Comparison of ENCODE assay signal across 28 cellular contexts in the genomic region with DNA sequence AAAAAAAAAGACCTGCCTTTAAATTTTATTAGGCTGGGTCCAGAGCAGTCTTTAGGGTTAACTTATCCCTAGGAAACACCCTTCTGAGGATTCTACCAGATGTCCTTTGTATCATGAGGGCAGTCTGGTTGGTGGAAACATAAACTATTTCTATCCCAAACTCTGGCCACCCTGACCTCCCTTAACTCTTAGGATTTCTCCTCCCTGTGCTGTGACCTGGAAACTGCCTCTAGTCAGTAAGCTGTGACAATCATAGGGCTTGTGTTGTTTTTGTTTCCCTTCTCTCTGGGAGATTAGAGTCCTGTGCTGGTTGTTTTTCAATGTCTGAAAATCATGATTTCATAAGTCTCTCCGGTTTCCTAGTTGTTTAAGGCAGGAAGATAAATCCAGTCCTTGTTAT.
"Had no signal": no experiment of that assay in that cellular context is flagged by ENCODE, and none has a peak within 500 bp of the region (broad histone marks: within the 10 kb centered on the region; RNA-seq: fewer than 3 reads in every experiment).

No MANE protein-coding gene starts in this region.

- H3K27me3 ChIP-seq: ascending aorta, brain microvascular endothelial cell, colonic mucosa, dorsolateral prefrontal cortex, foreskin keratinocyte, gastrocnemius medialis had no signal

- H3K36me3 ChIP-seq: ascending aorta, brain microvascular endothelial cell, colonic mucosa had no signal

- H3K4me1 Mint-ChIP-seq: activated CD4-positive, alpha-beta T cell treated with anti-CD3 and anti-CD28 coated beads for 36 hours; activated CD4-positive, alpha-beta T cell treated with anti-CD3 and anti-CD28 coated beads, Interleukin-2, amount 10 ng/mL, durations not matched to agents 24 days and 14 days; activated CD8-positive, alpha-beta memory T cell treated with anti-CD3 and anti-CD28 coated beads, Interleukin-2, amount 10 ng/mL, durations not matched to agents 7 days and 5 days; activated naive CD4-positive, alpha-beta T cell treated with anti-CD3 and anti-CD28 coated beads, Interleukin-2, amount 10 ng/mL, durations not matched to agents 7 days and 5 days; activated naive CD8-positive, alpha-beta T cell treated with anti-CD3 and anti-CD28 coated beads, Interleukin-2, amount 10 ng/mL, durations not matched to agents 7 days and 5 days; central memory CD8-positive, alpha-beta T cell; endodermal cell had no signal

- H3K4me3 ChIP-seq: ascending aorta, colonic mucosa, dorsolateral prefrontal cortex, gastrocnemius medialis had no signal

- ATAC-seq: activated CD4-positive, alpha-beta T cell treated with anti-CD3 and anti-CD28 coated beads for 36 hours; activated CD8-positive, alpha-beta memory T cell treated with anti-CD3 and anti-CD28 coated beads, Interleukin-2, amount 10 ng/mL, durations not matched to agents 7 days and 5 days; activated CD8-positive, alpha-beta T cell treated with anti-CD3 and anti-CD28 coated beads, Interleukin-2, amount 10 ng/mL, durations not matched to agents 7 days and 5 days; activated naive CD4-positive, alpha-beta T cell treated with anti-CD3 and anti-CD28 coated beads, Interleukin-2, amount 50 U/mL, for 72 hours; esophagus mucosa; foreskin keratinocyte; gastrocnemius medialis had no signal

- H3K27ac ChIP-seq: ascending aorta, brain microvascular endothelial cell, colonic mucosa, dorsolateral prefrontal cortex, foreskin keratinocyte, gastrocnemius medialis had no signal

- DNase-seq: activated CD4-positive, alpha-beta memory T cell treated with anti-CD3 and anti-CD28 coated beads for 36 hours; activated CD4-positive, alpha-beta T cell treated with anti-CD3 and anti-CD28 coated beads for 36 hours; activated CD4-positive, alpha-beta T cell treated with anti-CD3 and anti-CD28 coated beads, Interleukin-2, amount 10 ng/mL, durations not matched to agents 24 days and 14 days; activated CD4-positive, CD25-positive, alpha-beta regulatory T cell; activated CD4-positive, CD25-positive, alpha-beta regulatory T cell treated with anti-CD3 and anti-CD28 coated beads, Interleukin-2, amount 50 U/mL, for 72 hours; activated CD8-positive, alpha-beta memory T cell treated with anti-CD3 and anti-CD28 coated beads, Interleukin-2, amount 10 ng/mL, durations not matched to agents 7 days and 5 days; activated CD8-positive, alpha-beta memory T cell treated with anti-CD3 and anti-CD28 coated beads, Interleukin-2, amount 50 U/mL, for 4 hours; activated CD8-positive, alpha-beta T cell treated with anti-CD3 and anti-CD28 coated beads, Interleukin-2, amount 10 ng/mL, durations not matched to agents 7 days and 5 days; activated effector memory CD4-positive, alpha-beta T cell treated with anti-CD3 and anti-CD28 coated beads, Interleukin-2, amount 50 U/mL, for 16 hours; activated naive CD4-positive, alpha-beta T cell treated with anti-CD3 and anti-CD28 coated beads, Interleukin-2, amount 10 ng/mL, durations not matched to agents 7 days and 5 days; activated naive CD8-positive, alpha-beta T cell treated with anti-CD3 and anti-CD28 coated beads, Interleukin-2, amount 10 ng/mL, durations not matched to agents 7 days and 5 days; activated T-cell treated with anti-CD3 and anti-CD28 coated beads, Interleukin-2, amount 50 U/mL, for 1 hour; activated T-cell treated with anti-CD3 and anti-CD28 coated beads, Interleukin-2, amount 50 U/mL, for 48 hours; brain microvascular endothelial cell; colonic mucosa; dorsolateral prefrontal cortex; effector memory CD4-positive, alpha-beta T cell; endodermal cell; foreskin keratinocyte; gastrocnemius medialis; glutamatergic neuron; T-helper 2 cell had no signal

- H3K27ac Mint-ChIP-seq: activated CD4-positive, alpha-beta memory T cell treated with anti-CD3 and anti-CD28 coated beads for 36 hours; activated CD4-positive, alpha-beta T cell treated with anti-CD3 and anti-CD28 coated beads for 36 hours; activated CD4-positive, alpha-beta T cell treated with anti-CD3 and anti-CD28 coated beads, Interleukin-2, amount 10 ng/mL, durations not matched to agents 24 days and 14 days; activated CD8-positive, alpha-beta memory T cell treated with anti-CD3 and anti-CD28 coated beads, Interleukin-2, amount 10 ng/mL, durations not matched to agents 7 days and 5 days; activated CD8-positive, alpha-beta T cell treated with anti-CD3 and anti-CD28 coated beads, Interleukin-2, amount 10 ng/mL, durations not matched to agents 7 days and 5 days; activated naive CD4-positive, alpha-beta T cell treated with anti-CD3 and anti-CD28 coated beads, Interleukin-2, amount 10 ng/mL, durations not matched to agents 7 days and 5 days; activated naive CD4-positive, alpha-beta T cell treated with anti-CD3 and anti-CD28 coated beads, Interleukin-2, amount 50 U/mL, for 72 hours; activated naive CD8-positive, alpha-beta T cell treated with anti-CD3 and anti-CD28 coated beads, Interleukin-2, amount 10 ng/mL, durations not matched to agents 7 days and 5 days; activated T-helper 1 cell treated with anti-CD3 and anti-CD28 coated beads, Interleukin-12 subunit alpha, Interleukin-12 subunit beta, Interleukin-2, Interleukin-4 antibody, amounts not matched to agents 30 ng/mL and 10 ng/mL and 1 ng/mL, durations not matched to agents 14 hours and 24 hours and 36 hours; activated T-helper 2 cell treated with anti-CD3 and anti-CD28 coated beads, Interferon-gamma antibody, Interleukin-2, Interleukin-4, amounts not matched to agents 10 μg/mL and 5 μg/mL and 100 μg/mL, durations not matched to agents 14 hours and 24 hours and 36 hours; endodermal cell had no signal

- H3K27me3 Mint-ChIP-seq: activated CD4-positive, alpha-beta memory T cell treated with anti-CD3 and anti-CD28 coated beads for 36 hours; activated CD4-positive, alpha-beta T cell treated with anti-CD3 and anti-CD28 coated beads for 36 hours; activated CD8-positive, alpha-beta memory T cell treated with anti-CD3 and anti-CD28 coated beads, Interleukin-2, amount 10 ng/mL, durations not matched to agents 7 days and 5 days; activated naive CD4-positive, alpha-beta T cell treated with anti-CD3 and anti-CD28 coated beads, Interleukin-2, amount 10 ng/mL, durations not matched to agents 7 days and 5 days; activated naive CD8-positive, alpha-beta T cell treated with anti-CD3 and anti-CD28 coated beads, Interleukin-2, amount 10 ng/mL, durations not matched to agents 7 days and 5 days; central memory CD8-positive, alpha-beta T cell had no signal

- H3K4me3 Mint-ChIP-seq: activated CD4-positive, alpha-beta memory T cell treated with anti-CD3 and anti-CD28 coated beads for 36 hours; activated CD4-positive, alpha-beta T cell treated with anti-CD3 and anti-CD28 coated beads for 36 hours; activated CD4-positive, alpha-beta T cell treated with anti-CD3 and anti-CD28 coated beads, Interleukin-2, amount 10 ng/mL, durations not matched to agents 24 days and 14 days; activated CD8-positive, alpha-beta memory T cell treated with anti-CD3 and anti-CD28 coated beads, Interleukin-2, amount 10 ng/mL, durations not matched to agents 7 days and 5 days; activated CD8-positive, alpha-beta T cell treated with anti-CD3 and anti-CD28 coated beads, Interleukin-2, amount 10 ng/mL, durations not matched to agents 7 days and 5 days; activated naive CD4-positive, alpha-beta T cell treated with anti-CD3 and anti-CD28 coated beads, Interleukin-2, amount 10 ng/mL, durations not matched to agents 7 days and 5 days; activated naive CD8-positive, alpha-beta T cell treated with anti-CD3 and anti-CD28 coated beads, Interleukin-2, amount 10 ng/mL, durations not matched to agents 7 days and 5 days; activated T-helper 1 cell treated with anti-CD3 and anti-CD28 coated beads, Interleukin-12 subunit alpha, Interleukin-12 subunit beta, Interleukin-2, Interleukin-4 antibody, amounts not matched to agents 30 ng/mL and 10 ng/mL and 1 ng/mL, durations not matched to agents 14 hours and 24 hours and 36 hours; central memory CD8-positive, alpha-beta T cell; endodermal cell had no signal

- H3K9me3 ChIP-seq: ascending aorta, colonic mucosa had no signal

- H3K4me1 ChIP-seq: ascending aorta, colonic mucosa, foreskin keratinocyte, gastrocnemius medialis had no signal

- H3K9me3 Mint-ChIP-seq: activated naive CD4-positive, alpha-beta T cell treated with anti-CD3 and anti-CD28 coated beads, Interleukin-2, amount 10 ng/mL, durations not matched to agents 7 days and 5 days had no signal

- H3K36me3 Mint-ChIP-seq: activated naive CD4-positive, alpha-beta T cell treated with anti-CD3 and anti-CD28 coated beads, Interleukin-2, amount 10 ng/mL, durations not matched to agents 7 days and 5 days had no signal
